Comparison of ENCODE assay signal across 13 cellular contexts in genomic region chr4:144005188-144005953, GRCh38. TPM values are rescaled to one million over a fixed set of nuclear protein-coding genes. Genes with fewer than 3 reads are reported as not detected.
"Had no signal": no experiment of that assay in that cellular context is flagged by ENCODE, and none has a peak within 500 bp of the region (broad histone marks: within the 10 kb centered on the region; RNA-seq: fewer than 3 reads in every experiment).

No MANE protein-coding gene starts in this region.

RNA-seq across cellular contexts. Expression of gene GYPB, which starts 13.8 kb away (rescaled TPM):
- total RNA-seq: activated naive CD4-positive, alpha-beta T cell treated with anti-CD3 and anti-CD28 coated beads, Interleukin-2, amount 50 U/mL, for 72 hours; activated T-cell treated with anti-CD3 and anti-CD28 coated beads, Interleukin-2, amount 50 U/mL, for 72 hours; fibroblast of lung; gastrocnemius medialis; left cardiac atrium; mammary epithelial cell; mucosa of gallbladder; osteocyte; temporal lobe; tibial nerve; ureter had no signal
- polyA plus RNA-seq: adipose tissue, fibroblast of lung, liver, mammary epithelial cell had no signal
